In genomic region chr3:117919611-117920010, GRCh38 we compare ENCODE assay signal across 17 cellular contexts.
DNase-seq lines count a peak whose midpoint lies in the region; ATAC-seq lines count a peak whose summit lies in the region.
"Had no signal": no experiment of that assay in that cellular context is flagged by ENCODE, and none has a peak within 500 bp of the region (broad histone marks: within the 10 kb centered on the region; RNA-seq: fewer than 3 reads in every experiment).

No MANE protein-coding gene starts in this region.

- H3K27me3 ChIP-seq in neuron (ENCODE audit: insufficient read depth, low read length) = no peaks in the 10 kb centered on the region
- H3K27me3 ChIP-seq: BLaER1 had no signal

- DNase-seq in DMS 273 (lab: John Stamatoyannopoulos, UW; ENCODE audit: unreplicated experiment) (peak; percentile 53), DMS 273 treated with DMSO at 0.1 percent for 48 hours (lab: John Stamatoyannopoulos, UW) (no peak), NCI-H1694 treated with DMSO at 0.1 percent for 48 hours (lab: John Stamatoyannopoulos, UW) (peak; percentile 61), cerebellar cortex (ENCODE audit: low spot score) (peak; percentile 81), putamen (ENCODE audit: low spot score) (no peak)
- DNase-seq: Calu3; CD8-positive, alpha-beta T cell; DMS153; DMS79; GF-D8; GM23248; HCEC 1CT had no signal

- H3K36me3 ChIP-seq in neuron (ENCODE audit: insufficient read depth, low read length) = no peaks in the 10 kb centered on the region
- H3K36me3 ChIP-seq: BLaER1 had no signal

- no peaks in the 10 kb centered on the region for H3K9me3 ChIP-seq in neuron (ENCODE audit: low read length)
- H3K9me3 ChIP-seq: A549, BLaER1 had no signal

- peak overlapping the region; percentile 41 for H2AFZ ChIP-seq in neuron (ENCODE audit: low read depth, low read length)
- H2AFZ ChIP-seq: GM23248 had no signal

- peaks cover 41% of the 10 kb centered on the region for H3K4me1 ChIP-seq in neuron (ENCODE audit: insufficient read depth, low read length)
- H3K4me1 ChIP-seq: A549, BLaER1 had no signal

- no peak overlapping the region for H3K4me3 ChIP-seq in neuron (ENCODE audit: low read length)
- H3K4me3 ChIP-seq: A549, BLaER1, GM23248 had no signal

- no peak for ATAC-seq in HG03159 (IDR thresholded peaks at IDR 0.05; ENCODE audit: unreplicated experiment)
- no peak for ATAC-seq in GM19455 (IDR thresholded peaks at IDR 0.05; ENCODE audit: unreplicated experiment)
- ATAC-seq: A549; CD8-positive, alpha-beta T cell had no signal

Comparison
In these comparisons a context has a peak if more than half of its experiments do, and no peak if none do; other contexts are left out.
1. DNase-seq: peak in DMS 273 (single experiment), NCI-H1694 treated with DMSO at 0.1 percent for 48 hours (single experiment) and cerebellar cortex (single experiment); none in DMS 273 treated with DMSO at 0.1 percent for 48 hours (single experiment) and putamen (single experiment).